1 cellular context compared by ENCODE assay signal in the genomic region with DNA sequence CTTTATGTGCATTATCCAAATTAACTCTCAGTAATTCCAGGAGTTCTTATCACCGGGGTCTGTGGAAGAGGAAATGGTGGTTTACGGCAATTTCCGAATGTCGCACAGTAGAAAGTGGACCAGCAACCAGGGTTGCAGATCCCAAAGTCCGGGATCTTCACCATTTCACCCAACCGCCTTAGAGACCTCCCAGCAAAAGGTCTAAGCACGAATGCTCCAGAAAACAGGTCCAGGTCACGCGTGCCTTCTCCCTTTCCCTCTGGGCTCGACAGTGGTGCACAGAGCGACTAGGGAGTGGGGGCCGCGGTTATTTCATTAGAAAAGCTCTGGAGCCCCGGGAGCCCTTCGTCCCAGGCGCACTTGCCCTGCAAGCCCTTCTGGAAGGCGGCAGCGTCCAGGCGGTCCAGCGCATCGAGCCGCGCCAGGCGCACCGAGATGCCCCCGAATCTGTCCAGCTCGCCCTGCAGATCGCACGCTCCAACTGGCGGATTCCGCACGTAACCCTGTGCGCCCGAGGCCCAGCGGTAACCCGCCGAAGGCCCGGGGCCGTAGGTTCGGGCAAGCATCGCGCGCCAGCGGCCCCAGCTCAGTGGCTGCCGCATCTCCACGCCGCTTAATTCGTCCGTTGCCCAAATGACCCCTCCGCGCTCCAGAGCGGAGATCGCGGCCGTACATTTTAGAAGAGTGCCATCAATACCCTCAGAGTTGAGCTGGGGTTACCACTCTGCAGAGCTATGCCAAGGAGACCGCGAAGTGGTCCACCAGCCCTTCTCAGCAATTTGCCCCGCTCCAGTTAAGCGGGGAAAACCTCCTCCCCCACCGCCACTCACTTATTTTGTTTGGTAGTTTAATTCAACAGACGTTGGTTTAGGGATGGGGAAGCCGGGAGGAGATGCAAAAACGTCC.
TF ChIP-seq lines count a peak whose summit lies in the region.

A gene with protein sequence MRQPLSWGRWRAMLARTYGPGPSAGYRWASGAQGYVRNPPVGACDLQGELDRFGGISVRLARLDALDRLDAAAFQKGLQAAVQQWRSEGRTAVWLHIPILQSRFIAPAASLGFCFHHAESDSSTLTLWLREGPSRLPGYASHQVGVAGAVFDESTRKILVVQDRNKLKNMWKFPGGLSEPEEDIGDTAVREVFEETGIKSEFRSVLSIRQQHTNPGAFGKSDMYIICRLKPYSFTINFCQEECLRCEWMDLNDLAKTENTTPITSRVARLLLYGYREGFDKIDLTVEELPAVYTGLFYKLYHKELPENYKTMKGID (minus strand): TSS at position 627 of the 906 bp plus-strand sequence. CDS start 25 bp downstream, at position 602.

TF ChIP-seq in K562, 482 proteins besides CTCF, POLR2A, EP300 and RAD21 (continued from another document):
- TF ChIP-seq, protein P1, sequence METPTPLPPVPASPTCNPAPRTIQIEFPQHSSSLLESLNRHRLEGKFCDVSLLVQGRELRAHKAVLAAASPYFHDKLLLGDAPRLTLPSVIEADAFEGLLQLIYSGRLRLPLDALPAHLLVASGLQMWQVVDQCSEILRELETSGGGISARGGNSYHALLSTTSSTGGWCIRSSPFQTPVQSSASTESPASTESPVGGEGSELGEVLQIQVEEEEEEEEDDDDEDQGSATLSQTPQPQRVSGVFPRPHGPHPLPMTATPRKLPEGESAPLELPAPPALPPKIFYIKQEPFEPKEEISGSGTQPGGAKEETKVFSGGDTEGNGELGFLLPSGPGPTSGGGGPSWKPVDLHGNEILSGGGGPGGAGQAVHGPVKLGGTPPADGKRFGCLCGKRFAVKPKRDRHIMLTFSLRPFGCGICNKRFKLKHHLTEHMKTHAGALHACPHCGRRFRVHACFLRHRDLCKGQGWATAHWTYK (CRISPR knock-in tag; IDR thresholded peaks at IDR 0.05), result no peak
- no peak for TF ChIP-seq ZNF444 (CRISPR knock-in tag; IDR thresholded peaks at IDR 0.05)
- no peak for TF ChIP-seq HMG20A (CRISPR knock-in tag; conservative IDR thresholded peaks at IDR 0.05)
- no peak for TF ChIP-seq MYC (IDR thresholded peaks at IDR 0.05; ENCODE audit: low read depth, low read length)
- no peak for TF ChIP-seq MYC (CRISPR knock-in tag; IDR thresholded peaks at IDR 0.05; ENCODE audit: borderline replicate concordance, low read depth)
- TF ChIP-seq, protein P2, sequence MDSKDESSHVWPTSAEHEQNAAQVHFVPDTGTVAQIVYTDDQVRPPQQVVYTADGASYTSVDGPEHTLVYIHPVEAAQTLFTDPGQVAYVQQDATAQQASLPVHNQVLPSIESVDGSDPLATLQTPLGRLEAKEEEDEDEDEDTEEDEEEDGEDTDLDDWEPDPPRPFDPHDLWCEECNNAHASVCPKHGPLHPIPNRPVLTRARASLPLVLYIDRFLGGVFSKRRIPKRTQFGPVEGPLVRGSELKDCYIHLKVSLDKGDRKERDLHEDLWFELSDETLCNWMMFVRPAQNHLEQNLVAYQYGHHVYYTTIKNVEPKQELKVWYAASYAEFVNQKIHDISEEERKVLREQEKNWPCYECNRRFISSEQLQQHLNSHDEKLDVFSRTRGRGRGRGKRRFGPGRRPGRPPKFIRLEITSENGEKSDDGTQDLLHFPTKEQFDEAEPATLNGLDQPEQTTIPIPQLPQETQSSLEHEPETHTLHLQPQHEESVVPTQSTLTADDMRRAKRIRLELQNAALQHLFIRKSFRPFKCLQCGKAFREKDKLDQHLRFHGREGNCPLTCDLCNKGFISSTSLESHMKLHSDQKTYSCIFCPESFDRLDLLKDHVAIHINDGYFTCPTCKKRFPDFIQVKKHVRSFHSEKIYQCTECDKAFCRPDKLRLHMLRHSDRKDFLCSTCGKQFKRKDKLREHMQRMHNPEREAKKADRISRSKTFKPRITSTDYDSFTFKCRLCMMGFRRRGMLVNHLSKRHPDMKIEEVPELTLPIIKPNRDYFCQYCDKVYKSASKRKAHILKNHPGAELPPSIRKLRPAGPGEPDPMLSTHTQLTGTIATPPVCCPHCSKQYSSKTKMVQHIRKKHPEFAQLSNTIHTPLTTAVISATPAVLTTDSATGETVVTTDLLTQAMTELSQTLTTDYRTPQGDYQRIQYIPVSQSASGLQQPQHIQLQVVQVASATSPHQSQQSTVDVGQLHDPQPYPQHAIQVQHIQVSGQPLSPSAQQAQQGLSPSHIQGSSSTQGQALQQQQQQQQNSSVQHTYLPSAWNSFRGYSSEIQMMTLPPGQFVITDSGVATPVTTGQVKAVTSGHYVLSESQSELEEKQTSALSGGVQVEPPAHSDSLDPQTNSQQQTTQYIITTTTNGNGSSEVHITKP (IDR thresholded peaks at IDR 0.05; ENCODE audit: partially characterized antibody), result no peak
- no peak for TF ChIP-seq ZNF764 (CRISPR knock-in tag; IDR thresholded peaks at IDR 0.05; ENCODE audit: low read depth)
- no peak for TF ChIP-seq EHMT2 (IDR thresholded peaks at IDR 0.05)
- TF ChIP-seq, protein P3, sequence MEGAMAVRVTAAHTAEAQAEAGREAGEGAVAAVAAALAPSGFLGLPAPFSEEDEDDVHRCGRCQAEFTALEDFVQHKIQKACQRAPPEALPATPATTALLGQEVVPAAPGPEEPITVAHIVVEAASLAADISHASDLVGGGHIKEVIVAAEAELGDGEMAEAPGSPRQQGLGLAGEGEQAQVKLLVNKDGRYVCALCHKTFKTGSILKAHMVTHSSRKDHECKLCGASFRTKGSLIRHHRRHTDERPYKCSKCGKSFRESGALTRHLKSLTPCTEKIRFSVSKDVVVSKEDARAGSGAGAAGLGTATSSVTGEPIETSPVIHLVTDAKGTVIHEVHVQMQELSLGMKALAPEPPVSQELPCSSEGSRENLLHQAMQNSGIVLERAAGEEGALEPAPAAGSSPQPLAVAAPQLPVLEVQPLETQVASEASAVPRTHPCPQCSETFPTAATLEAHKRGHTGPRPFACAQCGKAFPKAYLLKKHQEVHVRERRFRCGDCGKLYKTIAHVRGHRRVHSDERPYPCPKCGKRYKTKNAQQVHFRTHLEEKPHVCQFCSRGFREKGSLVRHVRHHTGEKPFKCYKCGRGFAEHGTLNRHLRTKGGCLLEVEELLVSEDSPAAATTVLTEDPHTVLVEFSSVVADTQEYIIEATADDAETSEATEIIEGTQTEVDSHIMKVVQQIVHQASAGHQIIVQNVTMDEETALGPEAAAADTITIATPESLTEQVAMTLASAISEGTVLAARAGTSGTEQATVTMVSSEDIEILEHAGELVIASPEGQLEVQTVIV (CRISPR knock-in tag; IDR thresholded peaks at IDR 0.05; ENCODE audit: borderline replicate concordance), result peak; percentile 92
- 0 out of 2 replicates have a peak, but pooled peaks have one; percentile 19 for TF ChIP-seq ZNF197 (CRISPR knock-in tag; IDR thresholded peaks at IDR 0.05; ENCODE audit: low read depth)
- no peak for TF ChIP-seq HOXB6 (CRISPR knock-in tag; IDR thresholded peaks at IDR 0.05; ENCODE audit: borderline replicate concordance)
- peak; percentile 31 for TF ChIP-seq HMGN3 (IDR thresholded peaks at IDR 0.05; ENCODE audit: borderline replicate concordance, extremely low read depth, insufficient read length, low read depth, low read length)
- TF ChIP-seq, protein P4, sequence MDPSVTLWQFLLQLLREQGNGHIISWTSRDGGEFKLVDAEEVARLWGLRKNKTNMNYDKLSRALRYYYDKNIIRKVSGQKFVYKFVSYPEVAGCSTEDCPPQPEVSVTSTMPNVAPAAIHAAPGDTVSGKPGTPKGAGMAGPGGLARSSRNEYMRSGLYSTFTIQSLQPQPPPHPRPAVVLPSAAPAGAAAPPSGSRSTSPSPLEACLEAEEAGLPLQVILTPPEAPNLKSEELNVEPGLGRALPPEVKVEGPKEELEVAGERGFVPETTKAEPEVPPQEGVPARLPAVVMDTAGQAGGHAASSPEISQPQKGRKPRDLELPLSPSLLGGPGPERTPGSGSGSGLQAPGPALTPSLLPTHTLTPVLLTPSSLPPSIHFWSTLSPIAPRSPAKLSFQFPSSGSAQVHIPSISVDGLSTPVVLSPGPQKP (CRISPR knock-in tag; IDR thresholded peaks at IDR 0.05), result no peak
- TF ChIP-seq, protein P5, sequence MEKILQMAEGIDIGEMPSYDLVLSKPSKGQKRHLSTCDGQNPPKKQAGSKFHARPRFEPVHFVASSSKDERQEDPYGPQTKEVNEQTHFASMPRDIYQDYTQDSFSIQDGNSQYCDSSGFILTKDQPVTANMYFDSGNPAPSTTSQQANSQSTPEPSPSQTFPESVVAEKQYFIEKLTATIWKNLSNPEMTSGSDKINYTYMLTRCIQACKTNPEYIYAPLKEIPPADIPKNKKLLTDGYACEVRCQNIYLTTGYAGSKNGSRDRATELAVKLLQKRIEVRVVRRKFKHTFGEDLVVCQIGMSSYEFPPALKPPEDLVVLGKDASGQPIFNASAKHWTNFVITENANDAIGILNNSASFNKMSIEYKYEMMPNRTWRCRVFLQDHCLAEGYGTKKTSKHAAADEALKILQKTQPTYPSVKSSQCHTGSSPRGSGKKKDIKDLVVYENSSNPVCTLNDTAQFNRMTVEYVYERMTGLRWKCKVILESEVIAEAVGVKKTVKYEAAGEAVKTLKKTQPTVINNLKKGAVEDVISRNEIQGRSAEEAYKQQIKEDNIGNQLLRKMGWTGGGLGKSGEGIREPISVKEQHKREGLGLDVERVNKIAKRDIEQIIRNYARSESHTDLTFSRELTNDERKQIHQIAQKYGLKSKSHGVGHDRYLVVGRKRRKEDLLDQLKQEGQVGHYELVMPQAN (IDR thresholded peaks at IDR 0.05; ENCODE audit: borderline replicate concordance), result no peak
- TF ChIP-seq SP1 (CRISPR knock-in tag; IDR thresholded peaks at IDR 0.05), result no peak
- no peak; the same call in 1 of the 2 replicates for TF ChIP-seq MYNN (IDR thresholded peaks at IDR 0.05)
- no peak for TF ChIP-seq MYNN (CRISPR knock-in tag; IDR thresholded peaks at IDR 0.05)
- peak; percentile 29 for TF ChIP-seq TBP (optimal IDR thresholded peaks at IDR 0.05; ENCODE audit: low read depth, low read length)
- TF ChIP-seq, protein P6, sequence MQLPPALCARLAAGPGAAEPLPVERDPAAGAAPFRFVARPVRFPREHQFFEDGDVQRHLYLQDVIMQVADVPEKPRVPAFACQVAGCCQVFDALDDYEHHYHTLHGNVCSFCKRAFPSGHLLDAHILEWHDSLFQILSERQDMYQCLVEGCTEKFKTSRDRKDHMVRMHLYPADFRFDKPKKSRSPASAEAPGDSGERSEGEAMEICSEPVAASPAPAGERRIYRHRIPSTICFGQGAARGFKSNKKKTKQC (CRISPR knock-in tag; IDR thresholded peaks at IDR 0.05), result peak; percentile 16
- TF ChIP-seq, protein P7, sequence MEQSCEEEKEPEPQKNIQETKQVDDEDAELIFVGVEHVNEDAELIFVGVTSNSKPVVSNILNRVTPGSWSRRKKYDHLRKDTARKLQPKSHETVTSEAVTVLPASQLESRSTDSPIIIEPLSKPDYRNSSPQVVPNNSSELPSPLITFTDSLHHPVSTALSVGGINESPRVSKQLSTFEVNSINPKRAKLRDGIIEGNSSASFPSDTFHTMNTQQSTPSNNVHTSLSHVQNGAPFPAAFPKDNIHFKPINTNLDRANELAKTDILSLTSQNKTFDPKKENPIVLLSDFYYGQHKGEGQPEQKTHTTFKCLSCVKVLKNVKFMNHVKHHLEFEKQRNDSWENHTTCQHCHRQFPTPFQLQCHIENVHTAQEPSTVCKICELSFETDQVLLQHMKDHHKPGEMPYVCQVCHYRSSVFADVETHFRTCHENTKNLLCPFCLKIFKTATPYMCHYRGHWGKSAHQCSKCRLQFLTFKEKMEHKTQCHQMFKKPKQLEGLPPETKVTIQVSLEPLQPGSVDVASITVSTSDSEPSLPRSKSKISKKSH (CRISPR knock-in tag; IDR thresholded peaks at IDR 0.05), result no peak
- peak; percentile 59 for TF ChIP-seq RB1 (IDR thresholded peaks at IDR 0.05; ENCODE audit: low read depth)
- TF ChIP-seq, protein P8, sequence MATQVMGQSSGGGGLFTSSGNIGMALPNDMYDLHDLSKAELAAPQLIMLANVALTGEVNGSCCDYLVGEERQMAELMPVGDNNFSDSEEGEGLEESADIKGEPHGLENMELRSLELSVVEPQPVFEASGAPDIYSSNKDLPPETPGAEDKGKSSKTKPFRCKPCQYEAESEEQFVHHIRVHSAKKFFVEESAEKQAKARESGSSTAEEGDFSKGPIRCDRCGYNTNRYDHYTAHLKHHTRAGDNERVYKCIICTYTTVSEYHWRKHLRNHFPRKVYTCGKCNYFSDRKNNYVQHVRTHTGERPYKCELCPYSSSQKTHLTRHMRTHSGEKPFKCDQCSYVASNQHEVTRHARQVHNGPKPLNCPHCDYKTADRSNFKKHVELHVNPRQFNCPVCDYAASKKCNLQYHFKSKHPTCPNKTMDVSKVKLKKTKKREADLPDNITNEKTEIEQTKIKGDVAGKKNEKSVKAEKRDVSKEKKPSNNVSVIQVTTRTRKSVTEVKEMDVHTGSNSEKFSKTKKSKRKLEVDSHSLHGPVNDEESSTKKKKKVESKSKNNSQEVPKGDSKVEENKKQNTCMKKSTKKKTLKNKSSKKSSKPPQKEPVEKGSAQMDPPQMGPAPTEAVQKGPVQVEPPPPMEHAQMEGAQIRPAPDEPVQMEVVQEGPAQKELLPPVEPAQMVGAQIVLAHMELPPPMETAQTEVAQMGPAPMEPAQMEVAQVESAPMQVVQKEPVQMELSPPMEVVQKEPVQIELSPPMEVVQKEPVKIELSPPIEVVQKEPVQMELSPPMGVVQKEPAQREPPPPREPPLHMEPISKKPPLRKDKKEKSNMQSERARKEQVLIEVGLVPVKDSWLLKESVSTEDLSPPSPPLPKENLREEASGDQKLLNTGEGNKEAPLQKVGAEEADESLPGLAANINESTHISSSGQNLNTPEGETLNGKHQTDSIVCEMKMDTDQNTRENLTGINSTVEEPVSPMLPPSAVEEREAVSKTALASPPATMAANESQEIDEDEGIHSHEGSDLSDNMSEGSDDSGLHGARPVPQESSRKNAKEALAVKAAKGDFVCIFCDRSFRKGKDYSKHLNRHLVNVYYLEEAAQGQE (CRISPR knock-in tag; IDR thresholded peaks at IDR 0.05; ENCODE audit: low read depth), result no peak
- no peak for TF ChIP-seq TEAD2 (tag; IDR thresholded peaks at IDR 0.05)
- TF ChIP-seq CTBP1 (IDR thresholded peaks at IDR 0.05; ENCODE audit: borderline replicate concordance), result peak; percentile 29; the same call in 1 of the 2 replicates
- TF ChIP-seq ZKSCAN3 (CRISPR knock-in tag; IDR thresholded peaks at IDR 0.05), result no peak
- no peak for TF ChIP-seq LEF1 (IDR thresholded peaks at IDR 0.05)
- TF ChIP-seq MAFG (tag; conservative IDR thresholded peaks at IDR 0.05), result no peak
- TF ChIP-seq WHSC1 (IDR thresholded peaks at IDR 0.05; ENCODE audit: low read length), result no peak
- no peak for TF ChIP-seq GTF2A2 (tag; IDR thresholded peaks at IDR 0.05)
- no peak for TF ChIP-seq TOE1 (IDR thresholded peaks at IDR 0.05; ENCODE audit: borderline replicate concordance)
- TF ChIP-seq TOE1 (CRISPR knock-in tag; IDR thresholded peaks at IDR 0.05; ENCODE audit: borderline replicate concordance, low read depth), result 0 out of 2 replicates have a peak, but pooled peaks have one; percentile 8
- no peak for TF ChIP-seq ZNF140 (CRISPR knock-in tag; IDR thresholded peaks at IDR 0.05)
- TF ChIP-seq ZNF174 (CRISPR knock-in tag; IDR thresholded peaks at IDR 0.05), result 0 out of 2 replicates have a peak, but pooled peaks have one; percentile 20
- TF ChIP-seq ZNF143 (CRISPR knock-in tag; IDR thresholded peaks at IDR 0.05), result no peak
